Comparison of ENCODE assay signal across 1 cellular context in genomic region chr19:5679289-5680082, GRCh38.
TF ChIP-seq lines count a peak whose summit lies in the region.

No MANE protein-coding gene starts in this region.

TF ChIP-seq in endothelial cell of umbilical vein, 7 proteins besides CTCF, POLR2A, EP300 and RAD21:
- no peak for TF ChIP-seq MAX (IDR thresholded peaks at IDR 0.05; ENCODE audit: insufficient read depth, insufficient read length)
- TF ChIP-seq GATA2 (IDR thresholded peaks at IDR 0.05; ENCODE audit: insufficient read depth, insufficient read length, low read depth, low read length) = no peak
- TF ChIP-seq FOS (IDR thresholded peaks at IDR 0.05; ENCODE audit: borderline replicate concordance, insufficient read depth, low read length) = no peak
- no peak for TF ChIP-seq POLR2AphosphoS5 (IDR thresholded peaks at IDR 0.05; ENCODE audit: insufficient read depth, low read depth, low read length)
- no peak for TF ChIP-seq MYC (IDR thresholded peaks at IDR 0.05; ENCODE audit: low read depth, low read length)
- no peak for TF ChIP-seq EZH2 (IDR thresholded peaks at IDR 0.05; ENCODE audit: borderline replicate concordance, low read depth, low read length, severe bottlenecking)
- no peak for TF ChIP-seq JUN (IDR thresholded peaks at IDR 0.05; ENCODE audit: borderline replicate concordance, insufficient read depth, insufficient read length, low read depth)
TF ChIP-seq in endothelial cell of umbilical vein: peak in this region for 0.
